ENCODE assay signal across 9 cellular contexts in the genomic region with DNA sequence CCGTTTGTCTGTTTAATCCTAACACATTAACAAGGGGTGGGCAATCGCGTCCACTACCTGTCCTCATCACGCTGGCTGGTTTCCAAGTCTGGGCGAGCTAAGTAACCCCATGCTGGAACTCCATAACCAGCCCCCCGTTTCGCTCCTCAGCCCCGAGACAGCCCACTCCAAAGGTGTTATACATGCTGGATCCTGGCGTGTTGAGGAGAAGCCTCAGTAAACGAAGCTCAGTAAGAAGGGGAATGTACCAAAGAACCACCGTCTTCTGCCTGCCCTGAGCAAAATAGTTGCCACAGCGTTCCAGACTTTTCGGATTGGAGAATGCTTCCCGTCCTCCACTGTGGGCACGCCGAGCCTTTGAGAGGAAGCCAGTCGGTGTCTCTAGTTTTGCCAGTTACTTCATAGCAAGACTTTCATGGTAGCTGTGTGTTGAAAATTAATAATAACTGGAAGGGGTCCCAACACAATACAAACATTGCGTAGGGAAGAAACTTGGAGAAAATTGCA. TPM values are rescaled to one million over a fixed set of nuclear protein-coding genes. Genes with fewer than 3 reads are reported as not detected.
DNase-seq lines count a peak whose midpoint lies in the region; ATAC-seq, FAIRE-seq and TF ChIP-seq lines count a peak whose summit lies in the region.
"Had no signal": no experiment of that assay in that cellular context is flagged by ENCODE, and none has a peak within 500 bp of the region (broad histone marks: within the 10 kb centered on the region; RNA-seq: fewer than 3 reads in every experiment).

No MANE protein-coding gene starts in this region.

- H3K4me3 Mint-ChIP-seq in activated CD4-positive, alpha-beta T cell treated with anti-CD3 and anti-CD28 coated beads, Interleukin-2, amount 10 ng/mL, durations not matched to agents 24 days and 14 days = peak overlapping the region; percentile 65

- H3K4me1 ChIP-seq in adipocyte (ENCODE audit: control insufficient read depth, insufficient read depth, low read length) (peaks cover 20% of the 10 kb centered on the region), kidney (ENCODE audit: control insufficient read depth in 1 of 2, insufficient read depth in 1 of 2, low read depth in 1 of 2, low read length in 2 of 2) (peaks cover 4 to 8% of the 10 kb centered on the region in 2 donors)

- no peak for FAIRE-seq in kidney (lab: Jason Lieb, UNC)
- FAIRE-seq: endometrium had no signal

- H3K36me3 Mint-ChIP-seq in activated CD4-positive, alpha-beta T cell treated with anti-CD3 and anti-CD28 coated beads, Interleukin-2, amount 10 ng/mL, durations not matched to agents 24 days and 14 days (ENCODE audit: low read depth) = peaks cover 6% of the 10 kb centered on the region

- ATAC-seq in esophagus mucosa (no peak), HG03196 (IDR thresholded peaks at IDR 0.05; ENCODE audit: unreplicated experiment) (no peak)

- H3K4me3 ChIP-seq in adipocyte (ENCODE audit: low read length) (peak overlapping the region; percentile 96), kidney (ENCODE audit: low read length in 2 of 2) (peak overlapping the region; percentile 79 to 80)

- peaks cover 25% of the 10 kb centered on the region for H3K4me1 Mint-ChIP-seq in activated CD4-positive, alpha-beta T cell treated with anti-CD3 and anti-CD28 coated beads, Interleukin-2, amount 10 ng/mL, durations not matched to agents 24 days and 14 days

- H3K27me3 ChIP-seq in adipocyte (replicated peaks; ENCODE audit: control insufficient read depth, insufficient read depth, low read length) = no peaks in the 10 kb centered on the region

- DNase-seq in activated CD4-positive, alpha-beta T cell treated with anti-CD3 and anti-CD28 coated beads, Interleukin-2, amount 10 ng/mL, durations not matched to agents 24 days and 14 days = no peak
- no peak for DNase-seq in activated CD4-positive, alpha-beta T cell treated with anti-CD3 and anti-CD28 coated beads for 1 hour
- DNase-seq in adipocyte (ENCODE audit: low read depth) (no peak), kidney (no peak), stromal cell of bone marrow (ENCODE audit: low read depth) (peak; percentile 3), SIG-M5 treated with dmso at 0.1 percent for 504 hours (lab: John Stamatoyannopoulos, UW; ENCODE audit: unreplicated experiment) (no peak)

- H3K27ac Mint-ChIP-seq in activated CD4-positive, alpha-beta T cell treated with anti-CD3 and anti-CD28 coated beads, Interleukin-2, amount 10 ng/mL, durations not matched to agents 24 days and 14 days = peak overlapping the region; percentile 75

- intact Hi-C loops in activated CD4-positive, alpha-beta T cell treated with anti-CD3 and anti-CD28 coated beads, Interleukin-2, amount 10 ng/mL, durations not matched to agents 24 days and 14 days (cut with micrococcal nuclease) = loop anchor here (1.0 to 10.0 kb wide), 3 partner anchors 48 to 755 kb away; partner anchors contain the start of genes AATF and MRM1
- intact Hi-C loops in kidney (cut with DNase I) = no loop called here

- no peak for TF ChIP-seq CTCF in kidney (IDR thresholded peaks at IDR 0.05; ENCODE audit: borderline replicate concordance, extremely low read depth, insufficient read depth)

- no peaks in the 10 kb centered on the region for H3K27me3 Mint-ChIP-seq in activated CD4-positive, alpha-beta T cell treated with anti-CD3 and anti-CD28 coated beads, Interleukin-2, amount 10 ng/mL, durations not matched to agents 24 days and 14 days

- peak overlapping the region; percentile 71 to 87 for H3K27ac ChIP-seq in kidney (ENCODE audit: low read depth in 2 of 2, low read length in 2 of 2)

- no peaks in the 10 kb centered on the region for H3K9me3 Mint-ChIP-seq in activated CD4-positive, alpha-beta T cell treated with anti-CD3 and anti-CD28 coated beads, Interleukin-2, amount 10 ng/mL, durations not matched to agents 24 days and 14 days

- H3K36me3 ChIP-seq in adipocyte (ENCODE audit: control insufficient read depth, insufficient read depth, low read length, severe bottlenecking) (peaks cover 5% of the 10 kb centered on the region), kidney (ENCODE audit: control insufficient read depth in 1 of 2, insufficient read depth in 2 of 2, low read length in 2 of 2) (no peaks in the 10 kb centered on the region)

- H3K9ac ChIP-seq in adipocyte (ENCODE audit: low read length) (peak overlapping the region; percentile 92), kidney (ENCODE audit: low read length in 2 of 2) (peak overlapping the region; percentile 72 to 82)

- no peaks in the 10 kb centered on the region for H3K9me3 ChIP-seq in adipocyte (ENCODE audit: control insufficient read depth, low read length)
- no peaks in the 10 kb centered on the region for H3K9me3 ChIP-seq in kidney (ENCODE audit: control insufficient read depth in 1 of 2, low read length in 2 of 2)

RNA-seq across cellular contexts. Expression of gene C17orf78, which starts 16.1 kb away (rescaled TPM):
- total RNA-seq in activated CD4-positive, alpha-beta T cell treated with anti-CD3 and anti-CD28 coated beads, Interleukin-2, amount 10 ng/mL, durations not matched to agents 24 days and 14 days = not detected in 2 replicates
- not detected for total RNA-seq in kidney
- polyA plus RNA-seq in kidney (ENCODE audit: insufficient read depth, low read depth, low replicate concordance) = not detected
- not detected for total RNA-seq in esophagus mucosa

RNA-seq across cellular contexts. Expression of gene ACACA, which starts 46.9 kb away (rescaled TPM):
- total RNA-seq in activated CD4-positive, alpha-beta T cell treated with anti-CD3 and anti-CD28 coated beads, Interleukin-2, amount 10 ng/mL, durations not matched to agents 24 days and 14 days = 120 and 122 TPM in 2 replicates
- 34.9 TPM for total RNA-seq in kidney
- 13.8 TPM for polyA plus RNA-seq in kidney (ENCODE audit: insufficient read depth, low read depth, low replicate concordance)
- 119 TPM for total RNA-seq in esophagus mucosa

RNA-seq across cellular contexts. Expression of gene TADA2A, which starts 47.0 kb away (rescaled TPM):
- total RNA-seq in activated CD4-positive, alpha-beta T cell treated with anti-CD3 and anti-CD28 coated beads, Interleukin-2, amount 10 ng/mL, durations not matched to agents 24 days and 14 days = 43.2 and 46.7 TPM in 2 replicates
- total RNA-seq in kidney (26.0 TPM), esophagus mucosa (8.2 TPM)
- polyA plus RNA-seq in kidney (ENCODE audit: insufficient read depth, low read depth, low replicate concordance) = 6.6 TPM
